20 cellular contexts compared by ENCODE assay signal in genomic region chr2:100071350-100072043, GRCh38.
DNase-seq lines count a peak whose midpoint lies in the region; ATAC-seq, FAIRE-seq and TF ChIP-seq lines count a peak whose summit lies in the region.
"Had no signal": no experiment of that assay in that cellular context is flagged by ENCODE, and none has a peak within 500 bp of the region (broad histone marks: within the 10 kb centered on the region; RNA-seq: fewer than 3 reads in every experiment).

No MANE protein-coding gene starts in this region.

- no peak for ATAC-seq in activated B cell treated with CpG ODN at 0.5 μM for 24 hours (ENCODE audit: low read depth)
- peak; percentile 72 for ATAC-seq in stimulated activated effector memory CD8-positive, alpha-beta T cell treated with anti-CD3 and anti-CD28 coated beads, Interleukin-12 subunit alpha, Interleukin-12 subunit beta, amount 100 ng/mL, for 72 hours

- H3K4me3 ChIP-seq in brain microvascular endothelial cell (ENCODE audit: low read depth, low read length) (no peak overlapping the region), kidney (ENCODE audit: low read length in 2 of 2) (no peak overlapping the region)
- H3K4me3 ChIP-seq: ascending aorta, colonic mucosa had no signal

- peaks cover 0 to 12% of the 10 kb centered on the region in 2 donors for H3K4me1 ChIP-seq in kidney (ENCODE audit: control insufficient read depth in 1 of 2, insufficient read depth in 1 of 2, low read depth in 1 of 2, low read length in 2 of 2)
- H3K4me1 ChIP-seq: ascending aorta, colonic mucosa had no signal

- POLR2A ChIA-PET in activated B cell treated with CpG ODN at 0.5 μM for 24 hours (lab: Charles Lee): no interaction called here

- CTCF ChIA-PET in activated naive CD4-positive, alpha-beta T cell treated with anti-CD3 and anti-CD28 coated beads for 36 hours (lab: Charles Lee): no interaction called here
- CTCF ChIA-PET in activated B cell treated with CpG ODN at 0.5 μM for 24 hours (lab: Charles Lee): no interaction called here

- no peak overlapping the region for H3K27ac Mint-ChIP-seq in activated naive CD4-positive, alpha-beta T cell treated with anti-CD3 and anti-CD28 coated beads for 36 hours
- peak overlapping the region; percentile 60 for H3K27ac Mint-ChIP-seq in activated B cell treated with CpG ODN at 0.5 μM for 24 hours
- H3K27ac Mint-ChIP-seq in stimulated activated effector memory CD8-positive, alpha-beta T cell treated with anti-CD3 and anti-CD28 coated beads, Interleukin-12 subunit alpha, Interleukin-12 subunit beta, amount 100 ng/mL, for 72 hours: no peak overlapping the region

- no peak overlapping the region for H3K4me3 Mint-ChIP-seq in activated naive CD4-positive, alpha-beta T cell treated with anti-CD3 and anti-CD28 coated beads for 36 hours
- H3K4me3 Mint-ChIP-seq in activated B cell treated with CpG ODN at 0.5 μM for 24 hours: no peak overlapping the region
- no peak overlapping the region for H3K4me3 Mint-ChIP-seq in stimulated activated effector memory CD8-positive, alpha-beta T cell treated with anti-CD3 and anti-CD28 coated beads, Interleukin-12 subunit alpha, Interleukin-12 subunit beta, amount 100 ng/mL, for 72 hours

- no peaks in the 10 kb centered on the region for H3K27me3 ChIP-seq in brain microvascular endothelial cell (replicated peaks)
- H3K27me3 ChIP-seq: ascending aorta, colonic mucosa had no signal

- intact Hi-C loops in activated naive CD4-positive, alpha-beta T cell treated with anti-CD3 and anti-CD28 coated beads for 36 hours (cut with micrococcal nuclease): no loop called here
- intact Hi-C loops in activated B cell treated with CpG ODN at 0.5 μM for 24 hours (cut with micrococcal nuclease) (no loop called here), kidney (cut with DNase I) (no loop called here)

- no peak overlapping the region for H3K9ac ChIP-seq in kidney (ENCODE audit: low read length in 2 of 2)

- no peaks in the 10 kb centered on the region for H3K9me3 Mint-ChIP-seq in activated naive CD4-positive, alpha-beta T cell treated with anti-CD3 and anti-CD28 coated beads for 36 hours
- no peaks in the 10 kb centered on the region for H3K9me3 Mint-ChIP-seq in activated B cell treated with CpG ODN at 0.5 μM for 24 hours
- no peaks in the 10 kb centered on the region for H3K9me3 Mint-ChIP-seq in stimulated activated effector memory CD8-positive, alpha-beta T cell treated with anti-CD3 and anti-CD28 coated beads, Interleukin-12 subunit alpha, Interleukin-12 subunit beta, amount 100 ng/mL, for 72 hours

- TF ChIP-seq CTCF in activated B cell treated with CpG ODN at 0.5 μM for 24 hours (IDR thresholded peaks at IDR 0.05) (no peak), brain microvascular endothelial cell (IDR thresholded peaks at IDR 0.05; ENCODE audit: low read depth, low read length, missing control alignments) (no peak), kidney (IDR thresholded peaks at IDR 0.05; ENCODE audit: borderline replicate concordance, extremely low read depth, insufficient read depth) (no peak)

- no peaks in the 10 kb centered on the region for H3K36me3 Mint-ChIP-seq in activated naive CD4-positive, alpha-beta T cell treated with anti-CD3 and anti-CD28 coated beads for 36 hours (ENCODE audit: low read depth)
- H3K36me3 Mint-ChIP-seq in activated B cell treated with CpG ODN at 0.5 μM for 24 hours (ENCODE audit: low read depth): peaks cover 84% of the 10 kb centered on the region
- no peaks in the 10 kb centered on the region for H3K36me3 Mint-ChIP-seq in stimulated activated effector memory CD8-positive, alpha-beta T cell treated with anti-CD3 and anti-CD28 coated beads, Interleukin-12 subunit alpha, Interleukin-12 subunit beta, amount 100 ng/mL, for 72 hours

- no peak for FAIRE-seq in kidney (lab: Jason Lieb, UNC)

- H3K27ac ChIP-seq in KOPT-K1 (ENCODE audit: low read depth, low read length, poor library complexity, severe bottlenecking) (peak overlapping the region; percentile 83), brain microvascular endothelial cell (no peak overlapping the region), kidney (ENCODE audit: low read depth in 2 of 2, low read length in 2 of 2) (no peak overlapping the region)
- H3K27ac ChIP-seq: ascending aorta, colonic mucosa had no signal

- in situ Hi-C loops in brain microvascular endothelial cell (cut with HindIII; ENCODE audit: low pct_ligation_motif_present, low sequenced_read_pairs): no loop called here

- H3K36me3 ChIP-seq in KOPT-K1 (ENCODE audit: insufficient read depth, low read length) (no peaks in the 10 kb centered on the region), brain microvascular endothelial cell (replicated peaks) (no peaks in the 10 kb centered on the region), kidney (ENCODE audit: control insufficient read depth in 1 of 2, insufficient read depth in 2 of 2, low read length in 2 of 2) (no peaks in the 10 kb centered on the region)
- H3K36me3 ChIP-seq: ascending aorta, colonic mucosa had no signal

- H3K4me1 Mint-ChIP-seq in activated naive CD4-positive, alpha-beta T cell treated with anti-CD3 and anti-CD28 coated beads for 36 hours (ENCODE audit: low read depth): peaks cover 26% of the 10 kb centered on the region
- H3K4me1 Mint-ChIP-seq in activated B cell treated with CpG ODN at 0.5 μM for 24 hours: peaks cover 67% of the 10 kb centered on the region
- no peaks in the 10 kb centered on the region for H3K4me1 Mint-ChIP-seq in stimulated activated effector memory CD8-positive, alpha-beta T cell treated with anti-CD3 and anti-CD28 coated beads, Interleukin-12 subunit alpha, Interleukin-12 subunit beta, amount 100 ng/mL, for 72 hours

- no peaks in the 10 kb centered on the region for H3K27me3 Mint-ChIP-seq in activated naive CD4-positive, alpha-beta T cell treated with anti-CD3 and anti-CD28 coated beads for 36 hours (ENCODE audit: low read depth)
- H3K27me3 Mint-ChIP-seq in activated B cell treated with CpG ODN at 0.5 μM for 24 hours: no peaks in the 10 kb centered on the region

- DNase-seq in activated naive CD4-positive, alpha-beta T cell treated with anti-CD3 and anti-CD28 coated beads for 36 hours: peak; percentile 37
- DNase-seq in activated naive CD4-positive, alpha-beta T cell (lab: John Stamatoyannopoulos, UW): no peak
- DNase-seq in activated B cell treated with CpG ODN at 0.5 μM for 24 hours (no peak), brain microvascular endothelial cell (no peak), OCI-M1 (lab: John Stamatoyannopoulos, UW) (no peak), kidney (no peak)
- peak in 1 of 2 donors; percentile 32 for DNase-seq in stimulated activated effector memory CD8-positive, alpha-beta T cell treated with anti-CD3 and anti-CD28 coated beads, Interleukin-12 subunit alpha, Interleukin-12 subunit beta, amount 100 ng/mL, for 72 hours (ENCODE audit: low spot score in 2 of 2)
- DNase-seq: activated effector memory CD4-positive, alpha-beta T cell treated with anti-CD3 and anti-CD28 coated beads, Interleukin-2, amount 50 U/mL, for 16 hours; colonic mucosa; COR-L47; hypothalamus; kidney glomerular epithelial cell; midbrain; NCI-H1092; NCI-H2081 treated with DMSO at 0.1 percent for 48 hours; NCI-H748 treated with DMSO at 0.1 percent for 48 hours; retina; SW 1271 had no signal

- H3K9me3 ChIP-seq in KOPT-K1 (ENCODE audit: insufficient read depth, low read length, poor library complexity, severe bottlenecking) (no peaks in the 10 kb centered on the region), kidney (ENCODE audit: control insufficient read depth in 1 of 2, low read length in 2 of 2) (no peaks in the 10 kb centered on the region)
- H3K9me3 ChIP-seq: ascending aorta, colonic mucosa had no signal
